ENCODE assay signal across 18 cellular contexts in the genomic region with DNA sequence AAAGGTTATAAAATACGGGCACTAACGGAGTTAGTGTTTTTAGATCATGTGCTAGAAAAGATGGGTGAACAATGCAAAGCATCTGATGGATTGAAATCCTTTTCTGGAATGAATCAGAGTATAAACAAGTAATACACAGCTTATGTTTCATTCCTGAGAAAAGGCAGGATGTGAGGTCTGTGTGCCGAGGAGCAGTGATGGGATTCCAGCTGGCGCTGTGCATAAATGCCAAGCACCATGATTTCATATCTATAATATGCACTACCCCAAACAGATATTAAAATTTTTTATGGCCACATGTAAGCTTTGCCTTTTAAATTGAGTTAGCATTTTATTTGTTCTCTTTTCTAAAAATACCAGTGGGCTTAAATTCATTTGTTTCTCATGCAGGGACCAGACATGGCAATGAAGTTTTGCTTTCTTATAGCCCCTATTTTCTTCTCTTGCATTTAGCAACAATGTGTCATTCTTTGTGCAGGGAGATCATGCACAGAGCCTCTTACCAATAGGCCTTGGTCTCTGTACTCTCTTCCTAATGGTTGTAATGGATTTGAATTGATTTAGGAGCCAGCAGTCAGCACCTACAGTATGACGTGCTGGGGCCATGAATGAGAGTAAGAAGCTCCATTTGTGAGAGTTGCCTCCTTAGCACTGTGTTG.
DNase-seq lines count a peak whose midpoint lies in the region; ATAC-seq, FAIRE-seq and TF ChIP-seq lines count a peak whose summit lies in the region.
"Had no signal": no experiment of that assay in that cellular context is flagged by ENCODE, and none has a peak within 500 bp of the region (broad histone marks: within the 10 kb centered on the region; RNA-seq: fewer than 3 reads in every experiment).

No MANE protein-coding gene starts in this region.

- H3K27me3 ChIP-seq in BJ (ENCODE audit: control insufficient read depth, insufficient read depth, low read length) (no peaks in the 10 kb centered on the region), MG63 (no peaks in the 10 kb centered on the region)

- no peaks in the 10 kb centered on the region for H3K9me3 ChIP-seq in MG63
- H3K9me3 ChIP-seq: HAP-1 had no signal

- ATAC-seq in GM21576 (IDR thresholded peaks at IDR 0.05; ENCODE audit: unreplicated experiment): no peak
- no peak for ATAC-seq in HG03039 (IDR thresholded peaks at IDR 0.05; ENCODE audit: unreplicated experiment)
- ATAC-seq in HG02642 (IDR thresholded peaks at IDR 0.05; ENCODE audit: poor library complexity, unreplicated experiment): no peak
- ATAC-seq in GM18519 (IDR thresholded peaks at IDR 0.05; ENCODE audit: low FRiP score, unreplicated experiment): no peak

- no peaks in the 10 kb centered on the region for H3K9me3 Mint-ChIP-seq in osteocyte (ENCODE audit: unreplicated experiment)
- H3K9me3 Mint-ChIP-seq: activated naive CD8-positive, alpha-beta T cell treated with anti-CD3 and anti-CD28 coated beads, Interleukin-2, amount 10 ng/mL, durations not matched to agents 7 days and 5 days had no signal

- H3K27me3 Mint-ChIP-seq in osteocyte (ENCODE audit: unreplicated experiment): no peaks in the 10 kb centered on the region
- H3K27me3 Mint-ChIP-seq: CD4-positive, alpha-beta memory T cell had no signal

- H3K4me3 ChIP-seq in BJ (ENCODE audit: low read depth, low read length) (no peak overlapping the region), MG63 (no peak overlapping the region)
- H3K4me3 ChIP-seq: HAP-1 had no signal

- H3K36me3 ChIP-seq in BJ (ENCODE audit: control insufficient read depth, insufficient read depth, low read length) (no peaks in the 10 kb centered on the region), MG63 (no peaks in the 10 kb centered on the region)
- H3K36me3 ChIP-seq: HAP-1, WERI-Rb-1 had no signal

- no peaks in the 10 kb centered on the region for H3K36me3 Mint-ChIP-seq in osteocyte (ENCODE audit: unreplicated experiment)
- H3K36me3 Mint-ChIP-seq: activated naive CD8-positive, alpha-beta T cell treated with anti-CD3 and anti-CD28 coated beads, Interleukin-2, amount 10 ng/mL, durations not matched to agents 7 days and 5 days; CD4-positive, alpha-beta memory T cell had no signal

- peak; percentile 76 for FAIRE-seq in endometrium (lab: Jason Lieb, UNC)
- FAIRE-seq: frontal cortex, islet of Langerhans had no signal

- TF ChIP-seq CTCF in BJ (IDR thresholded peaks at IDR 0.05; ENCODE audit: insufficient read depth, low read depth, low read length) (no peak), osteocyte (IDR thresholded peaks at IDR 0.05) (no peak)

- no peak overlapping the region for H3K4me3 Mint-ChIP-seq in osteocyte (ENCODE audit: unreplicated experiment)
- H3K4me3 Mint-ChIP-seq: activated naive CD8-positive, alpha-beta T cell treated with anti-CD3 and anti-CD28 coated beads, Interleukin-2, amount 10 ng/mL, durations not matched to agents 7 days and 5 days; CD4-positive, alpha-beta memory T cell had no signal

- DNase-seq in BJ (ENCODE audit: low read depth): peak; percentile 93
- peak; percentile 90 for DNase-seq in MG63
- DNase-seq in osteocyte (ENCODE audit: extremely low spot score, unreplicated experiment): no peak
- DNase-seq: CD4-positive, alpha-beta memory T cell; dermis blood vessel endothelial cell; NCI-H2081 treated with DMSO at 0.1 percent for 48 hours; NK-92 treated with Interleukin-12 subunit alpha and Interleukin-12 subunit beta, amount 100 ng/mL, for 24 hours; stimulated activated naive CD4-positive, alpha-beta T cell treated with Interleukin-2 at 50 U/mL for 16 hours; WERI-Rb-1 had no signal

- H3K27ac Mint-ChIP-seq in osteocyte (ENCODE audit: unreplicated experiment): peak overlapping the region; percentile 54
- H3K27ac Mint-ChIP-seq: activated naive CD8-positive, alpha-beta T cell treated with anti-CD3 and anti-CD28 coated beads, Interleukin-2, amount 10 ng/mL, durations not matched to agents 7 days and 5 days; CD4-positive, alpha-beta memory T cell had no signal

- CTCF ChIA-PET in BJ (lab: Yijun Ruan, JAX): interaction anchor here (0.8 to 1.5 kb wide), 5 partner anchors 75 to 214 kb away, joined by 3 to 4 read pairs (median 3); no protein-coding TSS in a partner anchor

- POLR2A ChIA-PET in BJ (lab: Charles Lee): interaction anchor here (0.7 to 1.5 kb wide), 4 partner anchors 12 to 1141 kb away, joined by 3 to 8 read pairs (median 4); no protein-coding TSS in a partner anchor

- peaks cover 62% of the 10 kb centered on the region for H3K4me1 Mint-ChIP-seq in osteocyte (ENCODE audit: unreplicated experiment)
- H3K4me1 Mint-ChIP-seq: CD4-positive, alpha-beta memory T cell had no signal
